In the genomic region with DNA sequence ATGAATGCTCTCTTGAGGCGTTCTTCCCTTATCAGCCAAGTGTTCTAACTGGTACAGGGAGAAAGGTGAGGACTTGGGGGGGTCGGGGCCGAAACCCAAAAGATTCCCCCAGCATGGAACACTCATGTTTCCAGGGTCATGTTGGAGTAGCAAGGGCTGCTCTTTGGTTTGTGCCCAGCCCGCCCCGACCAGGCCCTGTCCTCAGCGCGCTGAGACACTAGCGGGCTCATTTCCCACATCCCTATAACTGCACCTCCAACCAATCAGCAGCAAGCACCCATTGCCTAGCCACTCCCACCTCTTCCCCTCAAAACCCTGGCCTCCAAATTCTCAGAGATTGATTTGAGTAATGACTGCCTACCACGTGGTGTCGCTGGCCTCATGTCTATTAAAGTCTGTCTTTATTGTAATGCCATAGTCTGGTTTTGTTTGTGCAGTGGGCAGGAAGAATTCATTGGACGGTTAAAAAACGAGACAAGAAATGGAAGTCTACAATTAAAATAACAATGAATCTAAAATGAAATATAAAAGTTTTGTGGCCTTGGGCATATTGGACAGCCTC, we compare ENCODE assay signal across 35 cellular contexts.
DNase-seq lines count a peak whose midpoint lies in the region; ATAC-seq, FAIRE-seq and TF ChIP-seq lines count a peak whose summit lies in the region.
"Had no signal": no experiment of that assay in that cellular context is flagged by ENCODE, and none has a peak within 500 bp of the region (broad histone marks: within the 10 kb centered on the region; RNA-seq: fewer than 3 reads in every experiment).

No MANE protein-coding gene starts in this region.

- H3K27me3 Mint-ChIP-seq in activated naive CD4-positive, alpha-beta T cell treated with anti-CD3 and anti-CD28 coated beads, Interleukin-2, amount 50 U/mL, for 24 hours = no peaks in the 10 kb centered on the region
- no peaks in the 10 kb centered on the region for H3K27me3 Mint-ChIP-seq in activated CD4-positive, alpha-beta T cell treated with anti-CD3 and anti-CD28 coated beads, Interleukin-2, amount 10 ng/mL, durations not matched to agents 24 days and 14 days
- H3K27me3 Mint-ChIP-seq: B cell had no signal

- no peaks in the 10 kb centered on the region for H3K36me3 Mint-ChIP-seq in activated naive CD4-positive, alpha-beta T cell treated with anti-CD3 and anti-CD28 coated beads, Interleukin-2, amount 50 U/mL, for 24 hours
- H3K36me3 Mint-ChIP-seq in activated naive CD4-positive, alpha-beta T cell treated with anti-CD3 and anti-CD28 coated beads, Interleukin-2, amount 50 U/mL, for 72 hours = no peaks in the 10 kb centered on the region
- no peaks in the 10 kb centered on the region for H3K36me3 Mint-ChIP-seq in activated CD4-positive, alpha-beta T cell treated with anti-CD3 and anti-CD28 coated beads, Interleukin-2, amount 10 ng/mL, durations not matched to agents 24 days and 14 days (ENCODE audit: low read depth)
- H3K36me3 Mint-ChIP-seq: brain had no signal

- no peaks in the 10 kb centered on the region for H3K9me3 ChIP-seq in Panc1 (ENCODE audit: control insufficient read depth, insufficient read depth, low read depth, low read length)
- H3K9me3 ChIP-seq in GM12878 (replicated peaks; ENCODE audit: control insufficient read depth, insufficient read depth, low read length) = no peaks in the 10 kb centered on the region
- H3K9me3 ChIP-seq: A549, adrenal gland, lower lobe of right lung, pancreas, right atrium auricular region, thoracic aorta, uterus had no signal

- SMC1A ChIA-PET in GM12878 (lab: Charles Lee; ENCODE audit: uncharacterized antibody, unreplicated experiment) = no interaction called here

- no peak for DNase-seq in activated naive CD4-positive, alpha-beta T cell treated with anti-CD3 and anti-CD28 coated beads, Interleukin-2, amount 50 U/mL, for 72 hours (ENCODE audit: low spot score in 2 of 2)
- DNase-seq in NCI-H146 treated with DMSO at 0.1 percent for 48 hours (lab: John Stamatoyannopoulos, UW; ENCODE audit: unreplicated experiment) = peak; percentile 3
- no peak for DNase-seq in Panc1 (ENCODE audit: low read depth, low spot score)
- DNase-seq in GM12878 (ENCODE audit: low read depth, low spot score) = no peak
- DNase-seq in cardiac septum (ENCODE audit: low spot score) = no peak
- no peak for DNase-seq in activated T-cell treated with anti-CD3 and anti-CD28 coated beads, Interleukin-2, amount 50 U/mL, for 48 hours
- no peak for DNase-seq in activated CD4-positive, alpha-beta T cell treated with anti-CD3 and anti-CD28 coated beads, Interleukin-2, amount 10 ng/mL, durations not matched to agents 24 days and 14 days
- DNase-seq: activated CD4-positive, CD25-positive, alpha-beta regulatory T cell treated with anti-CD3 and anti-CD28 coated beads, Interleukin-2, amount 50 U/mL, for 72 hours; activated CD8-positive, alpha-beta memory T cell treated with anti-CD3 and anti-CD28 coated beads for 24 hours; activated T-cell treated with anti-CD3 and anti-CD28 coated beads, Interleukin-2, amount 50 U/mL, for 1 hour; adrenal gland; DMS79 treated with DMSO at 0.1 percent for 48 hours; effector memory CD4-positive, alpha-beta T cell; HCEC 1CT; heart left ventricle; IMR-90; kidney glomerular epithelial cell; lower lobe of right lung; NCI-H1417; NCI-H774; nephron progenitor cell; pancreas; spleen; stimulated activated CD4-positive, alpha-beta T cell treated with anti-CD3 and anti-CD28 coated beads, Interleukin-2, amount 100 ng/mL, for 48 hours; stimulated activated naive CD4-positive, alpha-beta T cell; T-helper 9 cell; uterus had no signal

- H4K20me1 ChIP-seq in GM12878 (ENCODE audit: control insufficient read depth, insufficient read depth) = no peaks in the 10 kb centered on the region

- peaks cover 13% of the 10 kb centered on the region for H3K9me3 Mint-ChIP-seq in activated naive CD4-positive, alpha-beta T cell treated with anti-CD3 and anti-CD28 coated beads, Interleukin-2, amount 50 U/mL, for 24 hours
- H3K9me3 Mint-ChIP-seq in activated naive CD4-positive, alpha-beta T cell treated with anti-CD3 and anti-CD28 coated beads, Interleukin-2, amount 50 U/mL, for 72 hours = peaks cover 14 to 15% of the 10 kb centered on the region in 2 donors
- peaks cover 4% of the 10 kb centered on the region for H3K9me3 Mint-ChIP-seq in activated CD4-positive, alpha-beta T cell treated with anti-CD3 and anti-CD28 coated beads, Interleukin-2, amount 10 ng/mL, durations not matched to agents 24 days and 14 days
- H3K9me3 Mint-ChIP-seq: brain, nephron progenitor cell had no signal

- RAD21 ChIA-PET in GM12878 (lab: Charles Lee; ENCODE audit: unreplicated experiment) = no interaction called here

- no peak overlapping the region for H2AFZ ChIP-seq in GM12878 (ENCODE audit: control insufficient read depth, low read depth, low read length)

- CTCF ChIA-PET in Panc1 (lab: Charles Lee) (no interaction called here), GM12878 (lab: Yijun Ruan, JAX) (no interaction called here)

- BruUV-seq in Panc1 (replicated peaks; lab: Mats Ljungman, UMichigan) = no TSS peak
- no TSS peak for BruUV-seq in GM12878 (replicated peaks; lab: Mats Ljungman, UMichigan)

- H3K4me1 ChIP-seq in Panc1 (ENCODE audit: control insufficient read depth, insufficient read depth, low read length) (no peaks in the 10 kb centered on the region), GM12878 (ENCODE audit: control insufficient read depth, insufficient read depth, low read length) (no peaks in the 10 kb centered on the region)
- H3K4me1 ChIP-seq: A549, adrenal gland, lower lobe of right lung, pancreas, right atrium auricular region, spleen, uterus had no signal

- H3K27ac ChIP-seq in Panc1 (ENCODE audit: low read length) (no peak overlapping the region), GM12878 (ENCODE audit: control insufficient read depth, insufficient read depth) (no peak overlapping the region)
- H3K27ac ChIP-seq: A549, adrenal gland, heart left ventricle, lower lobe of right lung, pancreas, right atrium auricular region, SK-N-MC, spleen, thoracic aorta, uterus had no signal

- H3K4me3 Mint-ChIP-seq in activated naive CD4-positive, alpha-beta T cell treated with anti-CD3 and anti-CD28 coated beads, Interleukin-2, amount 50 U/mL, for 24 hours = no peak overlapping the region
- H3K4me3 Mint-ChIP-seq in activated CD4-positive, alpha-beta T cell treated with anti-CD3 and anti-CD28 coated beads, Interleukin-2, amount 10 ng/mL, durations not matched to agents 24 days and 14 days = no peak overlapping the region
- H3K4me3 Mint-ChIP-seq: B cell, brain, nephron progenitor cell had no signal

- intact Hi-C loops in Panc1 (cut with micrococcal nuclease; ENCODE audit: unreplicated experiment) = no loop called here
- intact Hi-C loops in GM12878 (cut with micrococcal nuclease; ENCODE audit: unreplicated experiment) = no loop called here
- intact Hi-C loops in cardiac septum (cut with DNase I) = no loop called here
- intact Hi-C loops in activated CD4-positive, alpha-beta T cell treated with anti-CD3 and anti-CD28 coated beads, Interleukin-2, amount 10 ng/mL, durations not matched to agents 24 days and 14 days (cut with micrococcal nuclease) = no loop called here

- TF ChIP-seq EP300 in GM12878 (IDR thresholded peaks at IDR 0.05; ENCODE audit: borderline replicate concordance in 1 of 2, control insufficient read depth in 1 of 2, low read depth in 2 of 2, low read length in 2 of 2) = no peak

- TF ChIP-seq POLR2A in GM12878 (IDR thresholded peaks at IDR 0.05; ENCODE audit: low read depth, low read length) = no peak

- WGBS in GM12878 (ENCODE audit: insufficient coverage, insufficient replicate concordance, low lambda C conversion rate, missing lambda C conversion rate) = 48% methylated on average over 12 of the region's 12 CpGs

- in situ Hi-C loops in Panc1 (cut with HindIII; ENCODE audit: low pct_unique_long_range_greater_than_20kb, low sequenced_read_pairs) = no loop called here
- in situ Hi-C loops in GM12878 (cut with MboI) = no loop called here

- H3K9ac ChIP-seq in GM12878 (ENCODE audit: control insufficient read depth, insufficient read depth, low read length) = no peak overlapping the region

- H3K27ac Mint-ChIP-seq in activated naive CD4-positive, alpha-beta T cell treated with anti-CD3 and anti-CD28 coated beads, Interleukin-2, amount 50 U/mL, for 24 hours = peak overlapping the region; percentile 12
- no peak overlapping the region for H3K27ac Mint-ChIP-seq in activated naive CD4-positive, alpha-beta T cell treated with anti-CD3 and anti-CD28 coated beads, Interleukin-2, amount 50 U/mL, for 72 hours
- H3K27ac Mint-ChIP-seq in activated CD4-positive, alpha-beta T cell treated with anti-CD3 and anti-CD28 coated beads, Interleukin-2, amount 10 ng/mL, durations not matched to agents 24 days and 14 days = no peak overlapping the region
- H3K27ac Mint-ChIP-seq: B cell, nephron progenitor cell had no signal

- no peaks in the 10 kb centered on the region for H3K4me1 Mint-ChIP-seq in activated naive CD4-positive, alpha-beta T cell treated with anti-CD3 and anti-CD28 coated beads, Interleukin-2, amount 50 U/mL, for 24 hours
- H3K4me1 Mint-ChIP-seq in activated CD4-positive, alpha-beta T cell treated with anti-CD3 and anti-CD28 coated beads, Interleukin-2, amount 10 ng/mL, durations not matched to agents 24 days and 14 days = no peaks in the 10 kb centered on the region
- H3K4me1 Mint-ChIP-seq: B cell, brain, nephron progenitor cell had no signal

- no peaks in the 10 kb centered on the region for H3K27me3 ChIP-seq in Panc1 (ENCODE audit: control insufficient read depth, insufficient read depth, low read length)
- H3K27me3 ChIP-seq in GM12878 (replicated peaks in 1 of 2; ENCODE audit: control insufficient read depth in 2 of 2, insufficient read depth in 2 of 2, low read length in 1 of 2) = no peaks in the 10 kb centered on the region
- H3K27me3 ChIP-seq: adrenal gland, heart left ventricle, pancreas, right atrium auricular region, spleen, uterus had no signal

- ATAC-seq in activated naive CD4-positive, alpha-beta T cell treated with anti-CD3 and anti-CD28 coated beads, Interleukin-2, amount 50 U/mL, for 72 hours = no peak
- ATAC-seq in Panc1 = no peak
- peak; percentile 29; the same call in 1 of the 3 replicates for ATAC-seq in GM12878
- ATAC-seq: A549, heart left ventricle, lower lobe of right lung, pancreas had no signal

- POLR2A ChIA-PET in Panc1 (lab: Charles Lee) (no interaction called here), GM12878 (lab: Charles Lee) (no interaction called here)

- TF ChIP-seq CTCF in Panc1 (IDR thresholded peaks at IDR 0.05) = peak; percentile 11; the same call in 1 of the 2 replicates
- no peak; a peak in 1 of 6 replicates for TF ChIP-seq CTCF in GM12878 (IDR thresholded peaks at IDR 0.05 in 2 of 3, conservative IDR thresholded peaks at IDR 0.05 in 1 of 3; ENCODE audit: control insufficient read depth in 2 of 3, extremely low read depth in 1 of 3, insufficient read depth in 1 of 3, low read depth in 3 of 3, low read length in 3 of 3)

- FAIRE-seq in GM12878 (lab: Jason Lieb, UNC) = no peak
- FAIRE-seq: A549, colon, pancreas had no signal

- no peak for TF ChIP-seq RAD21 in GM12878 (IDR thresholded peaks at IDR 0.05; ENCODE audit: insufficient read depth, low read depth, low read length)

- H3K4me2 ChIP-seq in GM12878 (ENCODE audit: control insufficient read depth, insufficient read depth) = no peak overlapping the region
- H3K4me2 ChIP-seq: A549 had no signal

- H3K79me2 ChIP-seq in GM12878 (ENCODE audit: control insufficient read depth, insufficient read depth, low read length) = no peaks in the 10 kb centered on the region

- H3K36me3 ChIP-seq in Panc1 (ENCODE audit: control insufficient read depth, insufficient read depth, low read length) (no peaks in the 10 kb centered on the region), GM12878 (ENCODE audit: control insufficient read depth in 2 of 2, insufficient read depth in 2 of 2, low read length in 1 of 2) (no peaks in the 10 kb centered on the region)
- H3K36me3 ChIP-seq: adrenal gland, heart left ventricle, lower lobe of right lung, pancreas, right atrium auricular region, spleen, thoracic aorta, uterus had no signal

- H3K4me3 ChIP-seq in Panc1 (ENCODE audit: low read depth in 2 of 2, low read length in 2 of 2) (no peak overlapping the region), GM12878 (no peak overlapping the region)
- H3K4me3 ChIP-seq: A549, adrenal gland, heart left ventricle, lower lobe of right lung, pancreas, right atrium auricular region, SK-N-MC, spleen, thoracic aorta, uterus had no signal
